In the genomic region with DNA sequence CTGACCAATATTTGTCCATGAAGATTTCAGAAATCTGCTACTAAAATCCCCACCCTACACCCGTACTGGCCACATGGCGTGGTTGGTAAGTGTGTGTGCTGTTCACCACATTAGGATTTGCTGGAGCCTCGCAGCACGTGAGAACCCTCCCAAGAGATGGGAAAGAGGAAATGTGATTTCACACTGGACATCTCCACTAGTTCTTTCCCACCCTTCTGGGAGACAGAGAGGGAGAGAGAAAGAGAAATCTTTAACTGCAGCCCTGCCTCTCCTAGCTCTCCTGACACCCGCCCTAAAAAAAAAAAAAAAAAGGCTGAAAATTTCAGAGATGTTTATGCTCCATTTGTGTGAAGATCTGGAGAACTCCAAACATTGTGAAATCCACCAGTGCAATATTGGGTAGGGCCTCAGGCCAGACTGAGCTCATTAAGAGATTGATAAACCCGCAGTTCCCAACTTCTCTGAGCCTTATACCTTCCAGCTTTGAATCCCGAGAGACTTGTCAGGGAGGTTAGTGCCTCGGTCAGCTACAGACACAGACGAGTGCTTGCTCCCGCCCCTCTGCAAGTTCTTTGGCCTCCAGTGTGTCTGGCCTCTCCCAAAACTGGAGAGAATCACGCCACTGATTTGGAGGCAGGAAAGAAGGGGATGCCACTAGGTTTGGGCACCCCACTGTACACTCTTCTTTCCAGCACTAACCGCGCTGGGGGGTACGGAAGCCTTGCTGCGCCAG, we compare ENCODE assay signal across 9 cellular contexts. TPM values are rescaled to one million over a fixed set of nuclear protein-coding genes. Genes with fewer than 3 reads are reported as not detected.
DNase-seq lines count a peak whose midpoint lies in the region; ATAC-seq and TF ChIP-seq lines count a peak whose summit lies in the region.
"Had no signal": no experiment of that assay in that cellular context is flagged by ENCODE, and none has a peak within 500 bp of the region (broad histone marks: within the 10 kb centered on the region; RNA-seq: fewer than 3 reads in every experiment).

No MANE protein-coding gene starts in this region.

- no peaks in the 10 kb centered on the region for H3K27me3 ChIP-seq in smooth muscle cell (ENCODE audit: low read depth)

- no peaks in the 10 kb centered on the region for H3K9me3 Mint-ChIP-seq in activated naive CD8-positive, alpha-beta T cell treated with anti-CD3 and anti-CD28 coated beads for 36 hours
- H3K9me3 Mint-ChIP-seq: natural killer cell treated with Interleukin-12 subunit alpha and Interleukin-12 subunit beta and Interleukin-15 and Interleukin-18, amount 100 ng/mL, for 72 hours had no signal

- H3K4me2 ChIP-seq in smooth muscle cell: peak overlapping the region; percentile 97

- H3K27ac ChIP-seq in HEK293 (ENCODE audit: extremely low read depth, low read depth, low read length) (peak overlapping the region; percentile 44; the same call in 1 of the 2 replicates), smooth muscle cell (ENCODE audit: low read depth) (peak overlapping the region; percentile 94)

- H3F3A ChIP-seq in smooth muscle cell (ENCODE audit: low read depth): peaks cover 39% of the 10 kb centered on the region

- H3K4me3 ChIP-seq in HEK293 (ENCODE audit: low read depth, low read length): no peak overlapping the region
- peak overlapping the region; percentile 90 for H3K4me3 ChIP-seq in smooth muscle cell

- H3K4me3 Mint-ChIP-seq in activated naive CD8-positive, alpha-beta T cell treated with anti-CD3 and anti-CD28 coated beads for 36 hours: peak overlapping the region; percentile 13

- TF ChIP-seq CTCF in HEK293 (tag by site-specific recombination; IDR thresholded peaks at IDR 0.05) (no peak), smooth muscle cell (IDR thresholded peaks at IDR 0.05; ENCODE audit: borderline replicate concordance, insufficient read depth, poor library complexity, severe bottlenecking) (no peak)

- intact Hi-C loops in left ventricle myocardium superior (cut with micrococcal nuclease): loop anchor here (10.0 kb wide), 2 partner anchors 168 to 222 kb away; no protein-coding TSS in a partner anchor

- ATAC-seq in left ventricle myocardium superior: peak; percentile 42
- no peak for ATAC-seq in esophagus mucosa
- ATAC-seq: natural killer cell treated with Interleukin-12 subunit alpha and Interleukin-12 subunit beta and Interleukin-15 and Interleukin-18, amount 100 ng/mL, for 72 hours had no signal

- no peak overlapping the region for H2AFZ ChIP-seq in smooth muscle cell (ENCODE audit: low read depth)

- CTCF ChIA-PET in HEK293 (lab: Yijun Ruan, JAX): interaction anchor here (0.5 to 1.1 kb wide), 4 partner anchors 155 to 372 kb away, joined by 3 to 5 read pairs (median 5); no protein-coding TSS in a partner anchor

- H4K20me1 ChIP-seq in smooth muscle cell (ENCODE audit: low read depth): peaks cover 68% of the 10 kb centered on the region

- H3K4me1 ChIP-seq in HEK293 (ENCODE audit: control insufficient read depth, insufficient read depth, low read length) (peaks cover 40% of the 10 kb centered on the region), smooth muscle cell (ENCODE audit: low read depth) (peaks cover 50% of the 10 kb centered on the region)

- peaks cover 79% of the 10 kb centered on the region for H3K27me3 Mint-ChIP-seq in activated naive CD8-positive, alpha-beta T cell treated with anti-CD3 and anti-CD28 coated beads for 36 hours

- H3K36me3 ChIP-seq in HEK293 (ENCODE audit: control insufficient read depth in 2 of 2, insufficient read depth in 1 of 2, low read length in 2 of 2) (no peaks in the 10 kb centered on the region), smooth muscle cell (ENCODE audit: low read depth) (no peaks in the 10 kb centered on the region)

- H3K27ac Mint-ChIP-seq in activated naive CD8-positive, alpha-beta T cell treated with anti-CD3 and anti-CD28 coated beads for 36 hours: no peak overlapping the region

- H3K36me3 Mint-ChIP-seq in activated naive CD8-positive, alpha-beta T cell treated with anti-CD3 and anti-CD28 coated beads for 36 hours: no peaks in the 10 kb centered on the region
- H3K36me3 Mint-ChIP-seq: natural killer cell treated with Interleukin-12 subunit alpha and Interleukin-12 subunit beta and Interleukin-15 and Interleukin-18, amount 100 ng/mL, for 72 hours had no signal

- no peaks in the 10 kb centered on the region for H3K9me3 ChIP-seq in HEK293 (ENCODE audit: control insufficient read depth, insufficient read depth, low read depth, low read length)
- no peaks in the 10 kb centered on the region for H3K9me3 ChIP-seq in smooth muscle cell (replicated peaks; ENCODE audit: low read depth)

- peak overlapping the region; percentile 88 for H3K9ac ChIP-seq in smooth muscle cell (ENCODE audit: low read depth)

- POLR2A ChIA-PET in HEK293 (lab: Yijun Ruan, JAX): interaction anchor here (1.1 to 3.0 kb wide), 3 partner anchors 34 to 107 kb away, joined by 5 to 11 read pairs (median 9); no protein-coding TSS in a partner anchor

- 2% methylated on average over 15 of the region's 15 CpGs for WGBS in smooth muscle cell (ENCODE audit: low lambda C conversion rate)

- H3K79me2 ChIP-seq in smooth muscle cell (ENCODE audit: low read depth): peaks cover 69% of the 10 kb centered on the region

- H3K4me1 Mint-ChIP-seq in activated naive CD8-positive, alpha-beta T cell treated with anti-CD3 and anti-CD28 coated beads for 36 hours: peaks cover 49% of the 10 kb centered on the region

- no peak for DNase-seq in activated naive CD8-positive, alpha-beta T cell treated with anti-CD3 and anti-CD28 coated beads for 36 hours
- DNase-seq in left ventricle myocardium superior (peak; percentile 60), smooth muscle cell (lab: John Stamatoyannopoulos, UW; ENCODE audit: unreplicated experiment) (no peak), A172 (ENCODE audit: low spot score) (no peak), kidney glomerular epithelial cell (lab: John Stamatoyannopoulos, UW) (no peak)
- DNase-seq in stimulated activated CD4-positive, alpha-beta T cell treated with anti-CD3 and anti-CD28 coated beads, Interleukin-15, amount 100 ng/mL, for 24 hours: no peak

TF ChIP-seq in HEK293, 187 proteins besides CTCF, POLR2A, EP300 and RAD21:
- TF ChIP-seq ZXDB (tag by site-specific recombination; IDR thresholded peaks at IDR 0.05) (peak; percentile 19; the same call in 1 of the 2 replicates), ZNF292 (tag by site-specific recombination; IDR thresholded peaks at IDR 0.05; ENCODE audit: borderline replicate concordance, low read depth) (no peak), KLF9 (tag by site-specific recombination; IDR thresholded peaks at IDR 0.05; ENCODE audit: low read depth) (0 out of 2 replicates have a peak, but pooled peaks have one; percentile 17), SALL2 (tag by site-specific recombination; IDR thresholded peaks at IDR 0.05; ENCODE audit: borderline replicate concordance) (no peak), ZNF394 (tag by site-specific recombination; IDR thresholded peaks at IDR 0.05; ENCODE audit: borderline replicate concordance) (no peak), KLF7 (tag by site-specific recombination; IDR thresholded peaks at IDR 0.05; ENCODE audit: borderline replicate concordance) (no peak), ZNF558 (tag by site-specific recombination; IDR thresholded peaks at IDR 0.05) (no peak), MZF1 (tag by site-specific recombination; IDR thresholded peaks at IDR 0.05; ENCODE audit: borderline replicate concordance) (peak; percentile 16; the same call in 1 of the 2 replicates), SCRT1 (tag by site-specific recombination; IDR thresholded peaks at IDR 0.05; ENCODE audit: borderline replicate concordance) (no peak), ZBTB17 (tag by site-specific recombination; IDR thresholded peaks at IDR 0.05) (0 out of 2 replicates have a peak, but pooled peaks have one; percentile 23), ZNF600 (tag by site-specific recombination; IDR thresholded peaks at IDR 0.05) (peak; percentile 47; the same call in 1 of the 2 replicates)
- TF ChIP-seq, protein P1, sequence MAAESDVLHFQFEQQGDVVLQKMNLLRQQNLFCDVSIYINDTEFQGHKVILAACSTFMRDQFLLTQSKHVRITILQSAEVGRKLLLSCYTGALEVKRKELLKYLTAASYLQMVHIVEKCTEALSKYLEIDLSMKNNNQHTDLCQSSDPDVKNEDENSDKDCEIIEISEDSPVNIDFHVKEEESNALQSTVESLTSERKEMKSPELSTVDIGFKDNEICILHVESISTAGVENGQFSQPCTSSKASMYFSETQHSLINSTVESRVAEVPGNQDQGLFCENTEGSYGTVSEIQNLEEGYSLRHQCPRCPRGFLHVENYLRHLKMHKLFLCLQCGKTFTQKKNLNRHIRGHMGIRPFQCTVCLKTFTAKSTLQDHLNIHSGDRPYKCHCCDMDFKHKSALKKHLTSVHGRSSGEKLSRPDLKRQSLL (tag by site-specific recombination; IDR thresholded peaks at IDR 0.05): no peak
- TF ChIP-seq, protein P2, sequence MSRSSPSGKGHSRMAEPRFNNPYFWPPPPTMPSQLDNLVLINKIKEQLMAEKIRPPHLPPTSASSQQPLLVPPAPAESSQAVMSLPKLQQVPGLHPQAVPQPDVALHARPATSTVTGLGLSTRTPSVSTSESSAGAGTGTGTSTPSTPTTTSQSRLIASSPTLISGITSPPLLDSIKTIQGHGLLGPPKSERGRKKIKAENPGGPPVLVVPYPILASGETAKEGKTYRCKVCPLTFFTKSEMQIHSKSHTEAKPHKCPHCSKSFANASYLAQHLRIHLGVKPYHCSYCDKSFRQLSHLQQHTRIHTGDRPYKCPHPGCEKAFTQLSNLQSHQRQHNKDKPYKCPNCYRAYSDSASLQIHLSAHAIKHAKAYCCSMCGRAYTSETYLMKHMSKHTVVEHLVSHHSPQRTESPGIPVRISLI (tag by site-specific recombination; IDR thresholded peaks at IDR 0.05): 0 out of 2 replicates have a peak, but pooled peaks have one; percentile 27

RNA-seq across cellular contexts. Expression of a gene that starts 1.9 kb away (rescaled TPM):
- 1 to 10 TPM in 1 of 2 experiments, under 1 TPM in 1; 0.91 to 1.4 TPM for total RNA-seq in activated naive CD8-positive, alpha-beta T cell treated with anti-CD3 and anti-CD28 coated beads for 36 hours
- total RNA-seq in left ventricle myocardium superior (8.3 TPM), smooth muscle cell (62.7 and 74.2 TPM in 2 replicates), esophagus mucosa (2.6 TPM)
- polyA plus RNA-seq in smooth muscle cell: 47.4 and 49.3 TPM in 2 replicates
- total RNA-seq in A172 (2014; rRNA removed; shearing (Covaris generic)): 1.9 and 6.7 TPM in 2 replicates
